Comparison of ENCODE assay signal across 16 cellular contexts in the genomic region with DNA sequence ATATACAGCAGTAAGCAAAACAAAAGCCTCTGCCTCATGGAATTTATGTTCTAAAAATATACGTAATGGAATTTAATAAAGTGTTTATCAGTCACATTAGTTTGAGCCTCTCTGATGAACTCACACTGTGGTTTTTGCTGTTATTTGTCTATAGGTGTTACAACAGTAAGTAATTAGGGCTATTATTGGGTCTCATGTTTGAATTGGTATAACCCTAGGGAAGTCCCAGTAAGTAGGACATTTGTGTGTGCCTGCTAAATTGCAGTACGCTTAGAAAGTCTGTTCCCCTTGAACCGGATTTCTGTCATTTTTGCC.
DNase-seq lines count a peak whose midpoint lies in the region; ATAC-seq, FAIRE-seq and TF ChIP-seq lines count a peak whose summit lies in the region.
"Had no signal": no experiment of that assay in that cellular context is flagged by ENCODE, and none has a peak within 500 bp of the region (broad histone marks: within the 10 kb centered on the region; RNA-seq: fewer than 3 reads in every experiment).

No MANE protein-coding gene starts in this region.

- dilution Hi-C loops in keratinocyte (cut with MboI; ENCODE audit: extremely low pct_ligation_motif_present, low sequenced_read_pairs), result no loop called here

- peaks cover 38% of the 10 kb centered on the region for H3K4me1 ChIP-seq in keratinocyte (ENCODE audit: control insufficient read depth, extremely low read depth, insufficient read depth, low read length)
- H3K4me1 ChIP-seq: body of pancreas, prostate gland had no signal

- H3K9ac ChIP-seq in keratinocyte (ENCODE audit: control insufficient read depth, extremely low read depth, insufficient read depth, low read length), result peak overlapping the region; percentile 81

- no peaks in the 10 kb centered on the region for H4K20me1 ChIP-seq in keratinocyte (ENCODE audit: control insufficient read depth, extremely low read depth, insufficient read depth, low read length)

- H3K4me3 ChIP-seq in GM12875 (ENCODE audit: low read depth, low read length) (peak overlapping the region; percentile 13), keratinocyte (ENCODE audit: control insufficient read depth in 2 of 3, extremely low read depth in 1 of 3, insufficient read depth in 2 of 3, low read depth in 1 of 3, low read length in 3 of 3) (peak overlapping the region in 2 of 3 experiments; percentile 32 to 48)
- H3K4me3 ChIP-seq: body of pancreas, prostate gland had no signal

- H3K36me3 ChIP-seq in keratinocyte (ENCODE audit: control insufficient read depth in 2 of 2, extremely low read depth in 1 of 2, insufficient read depth in 2 of 2, low read length in 2 of 2), result no peaks in the 10 kb centered on the region
- H3K36me3 ChIP-seq: prostate gland had no signal

- FAIRE-seq in keratinocyte (lab: Jason Lieb, UNC) (no peak), frontal cortex (lab: Jason Lieb, UNC) (no peak)

- TF ChIP-seq CTCF in GM12875 (IDR thresholded peaks at IDR 0.05; ENCODE audit: borderline replicate concordance, insufficient read depth, low read depth, low read length) (no peak), keratinocyte (optimal IDR thresholded peaks at IDR 0.05 in 1 of 3, IDR thresholded peaks at IDR 0.05 in 1 of 3, conservative IDR thresholded peaks at IDR 0.05 in 1 of 3; ENCODE audit: extremely low read depth in 1 of 3, insufficient read depth in 2 of 3, low read length in 3 of 3) (no peak)

- no peaks in the 10 kb centered on the region for H3K79me2 ChIP-seq in keratinocyte (ENCODE audit: control insufficient read depth, insufficient read depth, low read length)

- H3K9me1 ChIP-seq in keratinocyte (ENCODE audit: control insufficient read depth, extremely low read depth, insufficient read depth, low read length), result no peaks in the 10 kb centered on the region

- peak overlapping the region; percentile 10 for H2AFZ ChIP-seq in keratinocyte (ENCODE audit: control insufficient read depth, low read length)

- peak overlapping the region; percentile 90 for H3K4me2 ChIP-seq in keratinocyte (ENCODE audit: control insufficient read depth, extremely low read depth, insufficient read depth, low read depth, low read length)

- ATAC-seq in GM19328 (IDR thresholded peaks at IDR 0.05; ENCODE audit: unreplicated experiment) (peak; percentile 13), HG03196 (IDR thresholded peaks at IDR 0.05; ENCODE audit: unreplicated experiment) (peak; percentile 20), HG02852 (IDR thresholded peaks at IDR 0.05; ENCODE audit: unreplicated experiment) (no peak)
- ATAC-seq: body of pancreas had no signal

- H3K27me3 ChIP-seq in keratinocyte (ENCODE audit: control insufficient read depth, extremely low read depth, insufficient read depth, low read length), result no peaks in the 10 kb centered on the region
- H3K27me3 ChIP-seq: body of pancreas had no signal

- DNase-seq in keratinocyte (ENCODE audit: low read depth, low spot score), result no peak
- DNase-seq in activated CD4-positive, alpha-beta T cell treated with anti-CD3 and anti-CD28 coated beads, Interleukin-2, amount 50 U/mL, for 1 hour, result no peak
- no peak for DNase-seq in activated naive CD4-positive, alpha-beta T cell treated with anti-CD3 and anti-CD28 coated beads, Interleukin-2, amount 50 U/mL, for 16 hours
- no peak for DNase-seq in frontal cortex (ENCODE audit: low spot score in 2 of 2)
- DNase-seq: activated T-cell treated with anti-CD3 and anti-CD28 coated beads, Interleukin-2, amount 50 U/mL, for 72 hours; body of pancreas; CD4-positive, alpha-beta T cell; NCI-H1105; NCI-H526; SHP77; stimulated activated naive CD8-positive, alpha-beta T cell treated with anti-CD3 and anti-CD28 coated beads, Interleukin-15, amount 100 ng/mL, for 72 hours had no signal

- H3K9me3 ChIP-seq in keratinocyte (ENCODE audit: control insufficient read depth, low read depth, low read length), result no peaks in the 10 kb centered on the region
- H3K9me3 ChIP-seq: body of pancreas, prostate gland had no signal

- peak overlapping the region; percentile 98 for H3K27ac ChIP-seq in keratinocyte (ENCODE audit: control insufficient read depth, insufficient read depth, low read length)
- H3K27ac ChIP-seq: body of pancreas, prostate gland had no signal
